11 cellular contexts compared by ENCODE assay signal in genomic region chr3:10116928-10117327, GRCh38. TPM values are rescaled to one million over a fixed set of nuclear protein-coding genes. Genes with fewer than 3 reads are reported as not detected.
DNase-seq lines count a peak whose midpoint lies in the region; ATAC-seq, FAIRE-seq and TF ChIP-seq lines count a peak whose summit lies in the region.
"Had no signal": no experiment of that assay in that cellular context is flagged by ENCODE, and none has a peak within 500 bp of the region (broad histone marks: within the 10 kb centered on the region; RNA-seq: fewer than 3 reads in every experiment).

No MANE protein-coding gene starts in this region.

- H3K36me3 Mint-ChIP-seq in CD4-positive, alpha-beta T cell (ENCODE audit: low read depth), result peaks cover 41% of the 10 kb centered on the region
- no peaks in the 10 kb centered on the region for H3K36me3 Mint-ChIP-seq in natural killer cell

- in situ Hi-C loops in GM12878 (cut with MboI), result no loop called here

- no peak for TF ChIP-seq RAD21 in GM12878 (IDR thresholded peaks at IDR 0.05; ENCODE audit: insufficient read depth, low read depth, low read length)

- H3K27me3 ChIP-seq in CD4-positive, alpha-beta T cell (ENCODE audit: control insufficient read depth, insufficient read depth, low read length), result no peaks in the 10 kb centered on the region
- no peaks in the 10 kb centered on the region for H3K27me3 ChIP-seq in HUES6 (ENCODE audit: control insufficient read depth, insufficient read depth, low read length)
- no peaks in the 10 kb centered on the region for H3K27me3 ChIP-seq in GM12878 (replicated peaks in 1 of 2; ENCODE audit: control insufficient read depth in 2 of 2, insufficient read depth in 2 of 2, low read length in 1 of 2)
- H3K27me3 ChIP-seq in tibial artery, result no peaks in the 10 kb centered on the region
- H3K27me3 ChIP-seq: SJCRH30 had no signal

- peaks cover 52% of the 10 kb centered on the region for H3K79me2 ChIP-seq in GM12878 (ENCODE audit: control insufficient read depth, insufficient read depth, low read length)

- H3K9me3 ChIP-seq in CD4-positive, alpha-beta T cell (ENCODE audit: control insufficient read depth, low read length), result no peaks in the 10 kb centered on the region
- H3K9me3 ChIP-seq in HUES6 (ENCODE audit: control insufficient read depth, insufficient read depth, low read depth, low read length), result no peaks in the 10 kb centered on the region
- no peaks in the 10 kb centered on the region for H3K9me3 ChIP-seq in GM12878 (replicated peaks; ENCODE audit: control insufficient read depth, insufficient read depth, low read length)
- H3K9me3 ChIP-seq in tibial artery, result no peaks in the 10 kb centered on the region
- H3K9me3 ChIP-seq: SJCRH30 had no signal

- no peak for TF ChIP-seq CTCF in CD4-positive, alpha-beta T cell (IDR thresholded peaks at IDR 0.05)
- TF ChIP-seq CTCF in GM12878 (IDR thresholded peaks at IDR 0.05 in 2 of 3, conservative IDR thresholded peaks at IDR 0.05 in 1 of 3; ENCODE audit: control insufficient read depth in 2 of 3, extremely low read depth in 1 of 3, insufficient read depth in 1 of 3, low read depth in 3 of 3, low read length in 3 of 3) (no peak), natural killer cell (IDR thresholded peaks at IDR 0.05) (no peak), tibial artery (IDR thresholded peaks at IDR 0.05) (no peak)

- CTCF ChIA-PET in CD4-positive, alpha-beta T cell (lab: Charles Lee), result no interaction called here
- CTCF ChIA-PET in GM12878 (lab: Yijun Ruan, JAX), result interaction anchor here (0.6 to 2.0 kb wide), 4 partner anchors 49 to 166 kb away, joined by 3 to 4 read pairs (median 3); no protein-coding TSS in a partner anchor

- intact Hi-C loops in CD4-positive, alpha-beta T cell (cut with DNase I, micrococcal nuclease), result loop anchor here (1.0 to 10.0 kb wide), 2 partner anchors 23 to 148 kb away; no protein-coding TSS in a partner anchor
- intact Hi-C loops in GM12878 (cut with micrococcal nuclease; ENCODE audit: unreplicated experiment) (loop anchor here (5.0 to 10.0 kb wide), 2 partner anchors 108 to 205 kb away; partner anchors contain the start of gene SEC13), natural killer cell (cut with micrococcal nuclease) (loop anchor here (5.0 kb wide), 4 partner anchors 130 to 275 kb away; partner anchors contain the start of genes CRELD1, RPUSD3, SEC13 and TATDN2), tibial artery (cut with DNase I; ENCODE audit: low total_unique reads) (no loop called here)

- H3K27ac ChIP-seq in CD4-positive, alpha-beta T cell (ENCODE audit: low read depth, low read length), result no peak overlapping the region
- no peak overlapping the region for H3K27ac ChIP-seq in HUES6 (ENCODE audit: low read depth, low read length)
- H3K27ac ChIP-seq in GM12878 (ENCODE audit: control insufficient read depth, insufficient read depth), result no peak overlapping the region; the same call in 1 of the 2 replicates
- H3K27ac ChIP-seq in tibial artery, result no peak overlapping the region
- H3K27ac ChIP-seq: SJCRH30 had no signal

- H3K9ac ChIP-seq in HUES6 (ENCODE audit: low read length) (no peak overlapping the region), GM12878 (ENCODE audit: control insufficient read depth, insufficient read depth, low read length) (peak overlapping the region; percentile 94; the same call in 1 of the 2 replicates)

- H3K36me3 ChIP-seq in HUES6 (ENCODE audit: control insufficient read depth, insufficient read depth, low read length), result peaks cover 17% of the 10 kb centered on the region
- H3K36me3 ChIP-seq in GM12878 (ENCODE audit: control insufficient read depth in 2 of 2, insufficient read depth in 2 of 2, low read length in 1 of 2), result peaks cover 0 to 6% of the 10 kb centered on the region in 2 experiments; a peak in 2 of 4 replicates
- peaks cover 0 to 14% (median 7%) of the 10 kb centered on the region in 3 donors for H3K36me3 ChIP-seq in tibial artery
- H3K36me3 ChIP-seq: SJCRH30 had no signal

- H3K4me3 Mint-ChIP-seq in CD4-positive, alpha-beta T cell, result peak overlapping the region; percentile 95
- H3K4me3 Mint-ChIP-seq in natural killer cell, result peak overlapping the region; percentile 99

- SMC1A ChIA-PET in GM12878 (lab: Charles Lee; ENCODE audit: uncharacterized antibody, unreplicated experiment), result interaction anchor here (0.7 to 1.8 kb wide), 9 partner anchors 10 to 142 kb away, joined by 3 to 7 read pairs (median 4); no protein-coding TSS in a partner anchor

- H3K4me1 Mint-ChIP-seq in CD4-positive, alpha-beta T cell (ENCODE audit: low read depth), result peaks cover 46% of the 10 kb centered on the region
- peaks cover 24 to 28% of the 10 kb centered on the region in 2 donors for H3K4me1 Mint-ChIP-seq in natural killer cell

- RAD21 ChIA-PET in GM12878 (lab: Charles Lee; ENCODE audit: unreplicated experiment), result interaction anchor here (1.0 to 2.0 kb wide), 5 partner anchors 19 to 612 kb away, joined by 3 to 10 read pairs (median 3); no protein-coding TSS in a partner anchor

- TF ChIP-seq POLR2A in GM12878 (IDR thresholded peaks at IDR 0.05; ENCODE audit: low read depth, low read length), result no peak

- H3K27me3 Mint-ChIP-seq in CD4-positive, alpha-beta T cell, result no peaks in the 10 kb centered on the region
- no peaks in the 10 kb centered on the region for H3K27me3 Mint-ChIP-seq in natural killer cell (ENCODE audit: low read depth in 2 of 2)

- no peaks in the 10 kb centered on the region for H3K9me3 Mint-ChIP-seq in CD4-positive, alpha-beta T cell
- no peaks in the 10 kb centered on the region for H3K9me3 Mint-ChIP-seq in natural killer cell

- H2AFZ ChIP-seq in GM12878 (ENCODE audit: control insufficient read depth, low read depth, low read length), result no peak overlapping the region

- H3K4me1 ChIP-seq in HUES6 (ENCODE audit: control insufficient read depth, insufficient read depth, low read length), result peaks cover 6% of the 10 kb centered on the region; the same call in 1 of the 2 replicates
- peaks cover 3% of the 10 kb centered on the region for H3K4me1 ChIP-seq in GM12878 (ENCODE audit: control insufficient read depth, insufficient read depth, low read length)
- H3K4me1 ChIP-seq in tibial artery, result peaks cover 0 to 40% (median 25%) of the 10 kb centered on the region in 4 donors
- H3K4me1 ChIP-seq: SJCRH30 had no signal

- peak overlapping the region; percentile 97 for H3K4me3 ChIP-seq in HUES6 (ENCODE audit: low read depth, low read length)
- H3K4me3 ChIP-seq in GM12878, result peak overlapping the region; percentile 89
- peak overlapping the region in 1 of 2 donors; percentile 68 for H3K4me3 ChIP-seq in tibial artery

- H4K20me1 ChIP-seq in GM12878 (ENCODE audit: control insufficient read depth, insufficient read depth), result no peaks in the 10 kb centered on the region; the same call in 1 of the 2 replicates

- WGBS in GM12878 (ENCODE audit: insufficient coverage, insufficient replicate concordance, low lambda C conversion rate, missing lambda C conversion rate), result 86% methylated on average over 4 of the region's 4 CpGs

- BruUV-seq in GM12878 (replicated peaks; lab: Mats Ljungman, UMichigan), result no TSS peak

- POLR2A ChIA-PET in CD4-positive, alpha-beta T cell (lab: Charles Lee), result interaction anchor here (0.6 to 1.2 kb wide), 4 partner anchors 43 to 271 kb away, joined by 3 read pairs; partner anchors contain the start of gene SEC13
- POLR2A ChIA-PET in GM12878 (lab: Charles Lee), result interaction anchor here (0.6 to 2.0 kb wide), 8 partner anchors 9 to 1015 kb away, joined by 3 to 9 read pairs (median 4); partner anchors contain the start of genes MTMR14 and TATDN2

- no peak for TF ChIP-seq EP300 in GM12878 (IDR thresholded peaks at IDR 0.05; ENCODE audit: borderline replicate concordance in 1 of 2, control insufficient read depth in 1 of 2, low read depth in 2 of 2, low read length in 2 of 2)

- no peak for ATAC-seq in CD4-positive, alpha-beta T cell (ENCODE audit: poor library complexity)
- no peak for ATAC-seq in GM12878
- no peak for ATAC-seq in natural killer cell
- no peak for ATAC-seq in GM18511 (IDR thresholded peaks at IDR 0.05; ENCODE audit: unreplicated experiment)

- peak overlapping the region; percentile 88 for H3K27ac Mint-ChIP-seq in CD4-positive, alpha-beta T cell
- peak overlapping the region; percentile 97 to 98 for H3K27ac Mint-ChIP-seq in natural killer cell

- no peak for FAIRE-seq in GM12878 (lab: Jason Lieb, UNC)

- H3K4me2 ChIP-seq in GM12878 (ENCODE audit: control insufficient read depth, insufficient read depth), result peak overlapping the region; percentile 77

- DNase-seq in CD4-positive, alpha-beta T cell, result no peak
- DNase-seq in GM12878 (ENCODE audit: low read depth, low spot score) (no peak), natural killer cell (no peak), SKM-1 treated with dmso at 0.1 percent for 144 hours (lab: John Stamatoyannopoulos, UW; ENCODE audit: unreplicated experiment) (no peak), tibial artery (no peak), NCI-H69 (lab: John Stamatoyannopoulos, UW) (no peak)
- DNase-seq: NCI-H1436 treated with DMSO at 0.1 percent for 48 hours, SJCRH30 had no signal

RNA-seq across cellular contexts. Expression of gene BRK1, which starts 1.5 kb away (rescaled TPM):
- 10 to 100 TPM; 33.1 to 33.8 TPM for total RNA-seq in CD4-positive, alpha-beta T cell
- total RNA-seq in GM12878 (2013; cell fraction: nucleolus; rRNA removed), result 21.2 and 26.5 TPM in 2 replicates
- total RNA-seq in GM12878 (2014; rRNA removed) (97.8 and 113 TPM in 2 replicates), GM12878 (2014; rRNA removed; fragmentation: Illumina TruSeq; extraction: Trizol) (113 TPM in 2 replicates), GM12878 (2021) (98.6 and 100 TPM in 2 replicates), natural killer cell (10 to 100 TPM; 65.8 to 78.5 (median 75.0) TPM)
- 164 TPM for polyA plus RNA-seq in GM12878 (2011; ENCODE audit: low read depth)
- polyA plus RNA-seq in GM12878 (2011; rRNA removed) (233 and 236 TPM in 2 replicates), GM12878 (2014; fragmentation: Illumina TruSeq; extraction: Trizol) (190 and 202 TPM in 2 replicates), GM12878 (2014; fragmentation: Nextera tagmentation; extraction: Ambion mirVana) (100 to 1,000 TPM; 309 to 457 TPM), GM12878 (2014; rRNA removed) (144 and 178 TPM in 2 replicates), GM12878 (2016; fragmentation: Nextera tagmentation; extraction: Ambion mirVana) (100 to 1,000 TPM; 217 TPM)
- 150 and 160 TPM in 2 replicates for polyA plus RNA-seq in GM12878 (2011; cell fraction: cytosol; rRNA removed)
- 58.7 and 70.9 TPM in 2 replicates for polyA plus RNA-seq in GM12878 (2011; cell fraction: nucleus; rRNA removed)
- polyA plus RNA-seq in GM12878 (2012), result 151 and 158 TPM in 2 replicates
- polyA minus RNA-seq in GM12878 (2011; rRNA and poly(A)+ RNA removed), result 76.1 and 85.5 TPM in 2 replicates
- 20.4 and 24.6 TPM in 2 replicates for polyA minus RNA-seq in GM12878 (2011; cell fraction: cytosol; rRNA and poly(A)+ RNA removed)
- polyA minus RNA-seq in GM12878 (2011; cell fraction: nucleus; rRNA and poly(A)+ RNA removed), result 13.3 and 21.5 TPM in 2 replicates

RNA-seq across cellular contexts. Expression of gene FANCD2OS, which starts 8.9 kb away (rescaled TPM):
- total RNA-seq in CD4-positive, alpha-beta T cell, result not detected
- total RNA-seq in GM12878 (2013; cell fraction: nucleolus; rRNA removed), result not detected in 2 replicates
- total RNA-seq in GM12878 (2014; rRNA removed) (not detected in 2 replicates), GM12878 (2014; rRNA removed; fragmentation: Illumina TruSeq; extraction: Trizol) (not detected in 2 replicates), GM12878 (2021) (not detected in 2 replicates), natural killer cell (not detected)
- not detected for polyA plus RNA-seq in GM12878 (2011; ENCODE audit: low read depth)
- polyA plus RNA-seq in GM12878 (2011; rRNA removed) (not detected in 2 replicates), GM12878 (2014; fragmentation: Illumina TruSeq; extraction: Trizol) (not detected in 2 replicates), GM12878 (2014; fragmentation: Nextera tagmentation; extraction: Ambion mirVana) (not detected), GM12878 (2014; rRNA removed) (not detected in 2 replicates), GM12878 (2016; fragmentation: Nextera tagmentation; extraction: Ambion mirVana) (under 1 TPM; 0.38 to 0.42 TPM)
- polyA plus RNA-seq in GM12878 (2011; cell fraction: cytosol; rRNA removed), result not detected in 2 replicates
- polyA plus RNA-seq in GM12878 (2011; cell fraction: nucleus; rRNA removed), result not detected in 2 replicates
- not detected in 2 replicates for polyA plus RNA-seq in GM12878 (2012)
- not detected in 2 replicates for polyA minus RNA-seq in GM12878 (2011; rRNA and poly(A)+ RNA removed)
- not detected in 2 replicates for polyA minus RNA-seq in GM12878 (2011; cell fraction: cytosol; rRNA and poly(A)+ RNA removed)
- polyA minus RNA-seq in GM12878 (2011; cell fraction: nucleus; rRNA and poly(A)+ RNA removed), result not detected in 2 replicates
- total RNA-seq: glomerular endothelial cell, SJCRH30 had no signal

RNA-seq across cellular contexts. Expression of gene VHL, which starts 24.6 kb away (rescaled TPM):
- 10 to 100 TPM; 54.4 to 58.2 TPM for total RNA-seq in CD4-positive, alpha-beta T cell
- 114 and 118 TPM in 2 replicates for total RNA-seq in GM12878 (2013; cell fraction: nucleolus; rRNA removed)
- total RNA-seq in GM12878 (2014; rRNA removed) (45.9 and 55.7 TPM in 2 replicates), GM12878 (2014; rRNA removed; fragmentation: Illumina TruSeq; extraction: Trizol) (53.3 and 54.6 TPM in 2 replicates), GM12878 (2021) (48.1 and 49.6 TPM in 2 replicates), natural killer cell (100 to 1,000 TPM in 2 of 3 donors, 10 to 100 TPM in 1; 94.9 to 113 (median 102) TPM)
- polyA plus RNA-seq in GM12878 (2011; ENCODE audit: low read depth), result 26.8 TPM
- polyA plus RNA-seq in GM12878 (2011; rRNA removed) (39.9 and 49.2 TPM in 2 replicates), GM12878 (2014; fragmentation: Illumina TruSeq; extraction: Trizol) (46.9 and 53.9 TPM in 2 replicates), GM12878 (2014; fragmentation: Nextera tagmentation; extraction: Ambion mirVana) (10 to 100 TPM; 12.0 to 12.2 TPM), GM12878 (2014; rRNA removed) (34.4 and 38.1 TPM in 2 replicates), GM12878 (2016; fragmentation: Nextera tagmentation; extraction: Ambion mirVana) (10 to 100 TPM; 19.9 to 23.9 TPM)
- polyA plus RNA-seq in GM12878 (2011; cell fraction: cytosol; rRNA removed), result 21.6 and 26.0 TPM in 2 replicates
- 16.5 and 25.6 TPM in 2 replicates for polyA plus RNA-seq in GM12878 (2011; cell fraction: nucleus; rRNA removed)
- polyA plus RNA-seq in GM12878 (2012), result 37.1 and 43.4 TPM in 2 replicates
- polyA minus RNA-seq in GM12878 (2011; rRNA and poly(A)+ RNA removed), result 38.2 and 41.1 TPM in 2 replicates
- 13.6 and 17.6 TPM in 2 replicates for polyA minus RNA-seq in GM12878 (2011; cell fraction: cytosol; rRNA and poly(A)+ RNA removed)
- 6.4 and 13.1 TPM in 2 replicates for polyA minus RNA-seq in GM12878 (2011; cell fraction: nucleus; rRNA and poly(A)+ RNA removed)

RNA-seq across cellular contexts. Expression of gene IRAK2, which starts 47.8 kb away (rescaled TPM):
- total RNA-seq in CD4-positive, alpha-beta T cell, result 1 to 10 TPM; 1.4 to 1.6 TPM
- 15.3 and 17.6 TPM in 2 replicates for total RNA-seq in GM12878 (2013; cell fraction: nucleolus; rRNA removed)
- total RNA-seq in GM12878 (2014; rRNA removed) (5.6 and 6.9 TPM in 2 replicates), GM12878 (2014; rRNA removed; fragmentation: Illumina TruSeq; extraction: Trizol) (4.0 and 4.2 TPM in 2 replicates), GM12878 (2021) (4.7 and 4.9 TPM in 2 replicates), natural killer cell (10 to 100 TPM; 10.4 to 28.2 (median 10.9) TPM)
- polyA plus RNA-seq in GM12878 (2011; ENCODE audit: low read depth), result 1.9 TPM
- polyA plus RNA-seq in GM12878 (2011; rRNA removed) (2.6 and 3.4 TPM in 2 replicates), GM12878 (2014; fragmentation: Illumina TruSeq; extraction: Trizol) (3.9 and 4.8 TPM in 2 replicates), GM12878 (2014; fragmentation: Nextera tagmentation; extraction: Ambion mirVana) (under 1 TPM; 0.48 to 0.88 TPM), GM12878 (2014; rRNA removed) (5.0 and 5.7 TPM in 2 replicates), GM12878 (2016; fragmentation: Nextera tagmentation; extraction: Ambion mirVana) (1 to 10 TPM; 3.9 to 4.8 TPM)
- 3.4 and 4.3 TPM in 2 replicates for polyA plus RNA-seq in GM12878 (2011; cell fraction: cytosol; rRNA removed)
- 1.6 and 1.9 TPM in 2 replicates for polyA plus RNA-seq in GM12878 (2011; cell fraction: nucleus; rRNA removed)
- polyA plus RNA-seq in GM12878 (2012), result 2.5 and 4.5 TPM in 2 replicates
- 2.4 and 4.4 TPM in 2 replicates for polyA minus RNA-seq in GM12878 (2011; rRNA and poly(A)+ RNA removed)
- polyA minus RNA-seq in GM12878 (2011; cell fraction: cytosol; rRNA and poly(A)+ RNA removed), result 1.1 and 1.6 TPM in 2 replicates
- 0.85 and 1.3 TPM in 2 replicates for polyA minus RNA-seq in GM12878 (2011; cell fraction: nucleus; rRNA and poly(A)+ RNA removed)
